ENCODE assay signal across 31 cellular contexts in genomic region chr12:44462729-44463128, GRCh38.
DNase-seq lines count a peak whose midpoint lies in the region; ATAC-seq and TF ChIP-seq lines count a peak whose summit lies in the region.
"Had no signal": no experiment of that assay in that cellular context is flagged by ENCODE, and none has a peak within 500 bp of the region (broad histone marks: within the 10 kb centered on the region; RNA-seq: fewer than 3 reads in every experiment).

No MANE protein-coding gene starts in this region.

- H3K4me3 ChIP-seq in HEK293 (ENCODE audit: low read depth, low read length) (no peak overlapping the region), neural progenitor cell (no peak overlapping the region)
- H3K4me3 ChIP-seq: A549; BLaER1; BLaER1 treated with 17β-estradiol and CSF1 and Interleukin-3, amounts not matched to agents 10 nM and 100 nM had no signal

- H3K27me3 ChIP-seq in neural progenitor cell = no peaks in the 10 kb centered on the region
- H3K27me3 ChIP-seq: BE2C; BLaER1; BLaER1 treated with 17β-estradiol and CSF1 and Interleukin-3, amounts not matched to agents 10 nM and 100 nM had no signal

- CTCF ChIA-PET in HEK293 (lab: Yijun Ruan, JAX) = no interaction called here
- CTCF ChIA-PET in activated naive CD4-positive, alpha-beta T cell treated with anti-CD3 and anti-CD28 coated beads, Interleukin-2, amount 10 ng/mL, durations not matched to agents 7 days and 5 days (lab: Charles Lee) = interaction anchor here (0.6 kb wide), 1 partner anchor 60 kb away, joined by 3 read pairs; no protein-coding TSS in a partner anchor

- TF ChIP-seq CTCF in HEK293 (tag by site-specific recombination; IDR thresholded peaks at IDR 0.05) (no peak), neural progenitor cell (IDR thresholded peaks at IDR 0.05) (no peak)

- peaks cover 16% of the 10 kb centered on the region for H3K36me3 Mint-ChIP-seq in neural progenitor cell
- no peaks in the 10 kb centered on the region for H3K36me3 Mint-ChIP-seq in activated naive CD4-positive, alpha-beta T cell treated with anti-CD3 and anti-CD28 coated beads, Interleukin-2, amount 10 ng/mL, durations not matched to agents 7 days and 5 days
- H3K36me3 Mint-ChIP-seq: CD14-positive monocyte; CD4-positive, alpha-beta memory T cell; CD4-positive, CD25-positive, alpha-beta regulatory T cell; CD8-positive, alpha-beta memory T cell; CD8-positive, alpha-beta T cell had no signal

- no peaks in the 10 kb centered on the region for H4K20me1 ChIP-seq in neural progenitor cell (ENCODE audit: low read depth)
- H4K20me1 ChIP-seq: BLaER1; BLaER1 treated with 17β-estradiol and CSF1 and Interleukin-3, amounts not matched to agents 10 nM and 100 nM had no signal

- DNase-seq in neural progenitor cell (ENCODE audit: low spot score) (no peak), left cardiac atrium (no peak)
- no peak for DNase-seq in activated naive CD4-positive, alpha-beta T cell treated with anti-CD3 and anti-CD28 coated beads, Interleukin-2, amount 10 ng/mL, durations not matched to agents 7 days and 5 days
- DNase-seq: 8988T; ACHN; AML-193; BE2C; C1 segment of cervical spinal cord; Caco-2; Calu3; CD4-positive, alpha-beta memory T cell; CD4-positive, alpha-beta T cell; CD4-positive, CD25-positive, alpha-beta regulatory T cell; CD8-positive, alpha-beta memory T cell; CD8-positive, alpha-beta T cell; COR-L47; DMS 273 treated with DMSO at 0.1 percent for 48 hours; DMS153; DMS53; DMS79; DMS79 treated with DMSO at 0.1 percent for 48 hours; DND-41; EL had no signal

- no peak overlapping the region for H3K9ac ChIP-seq in neural progenitor cell
- H3K9ac ChIP-seq: BLaER1; BLaER1 treated with 17β-estradiol and CSF1 and Interleukin-3, amounts not matched to agents 10 nM and 100 nM had no signal

- H2AFZ ChIP-seq in neural progenitor cell (replicated peaks) = no peak overlapping the region

- H3K36me3 ChIP-seq in HEK293 (ENCODE audit: control insufficient read depth in 2 of 2, insufficient read depth in 1 of 2, low read length in 2 of 2) = no peaks in the 10 kb centered on the region
- peaks cover 6% of the 10 kb centered on the region for H3K36me3 ChIP-seq in neural progenitor cell
- H3K36me3 ChIP-seq: BE2C; BLaER1; BLaER1 treated with 17β-estradiol and CSF1 and Interleukin-3, amounts not matched to agents 10 nM and 100 nM had no signal

- ATAC-seq in left cardiac atrium = no peak
- ATAC-seq: A549; CD8-positive, alpha-beta T cell had no signal

- H3K27me3 Mint-ChIP-seq in neural progenitor cell (ENCODE audit: insufficient read depth, low read depth) = peaks cover 2% of the 10 kb centered on the region
- H3K27me3 Mint-ChIP-seq in activated naive CD4-positive, alpha-beta T cell treated with anti-CD3 and anti-CD28 coated beads, Interleukin-2, amount 10 ng/mL, durations not matched to agents 7 days and 5 days = peaks cover 4% of the 10 kb centered on the region
- H3K27me3 Mint-ChIP-seq: B cell; CD4-positive, alpha-beta T cell; CD8-positive, alpha-beta memory T cell had no signal

- no peak overlapping the region for H3K4me3 Mint-ChIP-seq in neural progenitor cell
- no peak overlapping the region for H3K4me3 Mint-ChIP-seq in activated naive CD4-positive, alpha-beta T cell treated with anti-CD3 and anti-CD28 coated beads, Interleukin-2, amount 10 ng/mL, durations not matched to agents 7 days and 5 days
- H3K4me3 Mint-ChIP-seq: B cell; CD14-positive monocyte; CD4-positive, alpha-beta memory T cell; CD4-positive, alpha-beta T cell; CD4-positive, CD25-positive, alpha-beta regulatory T cell; CD8-positive, alpha-beta memory T cell; CD8-positive, alpha-beta T cell had no signal

- no peak overlapping the region for H3K27ac ChIP-seq in HEK293 (ENCODE audit: extremely low read depth, low read depth, low read length)
- H3K27ac ChIP-seq in neural progenitor cell = no peak overlapping the region
- H3K27ac ChIP-seq: 22Rv1; A549; BLaER1; BLaER1 treated with 17β-estradiol and CSF1 and Interleukin-3, amounts not matched to agents 10 nM and 100 nM; C4-2B had no signal

- peaks cover 16% of the 10 kb centered on the region for H3F3A ChIP-seq in neural progenitor cell (ENCODE audit: low read depth)

- H3K9me3 ChIP-seq in HEK293 (ENCODE audit: control insufficient read depth, insufficient read depth, low read depth, low read length) = no peaks in the 10 kb centered on the region
- no peaks in the 10 kb centered on the region for H3K9me3 ChIP-seq in neural progenitor cell (ENCODE audit: low read depth)
- H3K9me3 ChIP-seq: A549, BE2C, BLaER1, Caco-2 had no signal

- H3K9me3 Mint-ChIP-seq in neural progenitor cell = peaks cover 35% of the 10 kb centered on the region
- H3K9me3 Mint-ChIP-seq in activated naive CD4-positive, alpha-beta T cell treated with anti-CD3 and anti-CD28 coated beads, Interleukin-2, amount 10 ng/mL, durations not matched to agents 7 days and 5 days = no peaks in the 10 kb centered on the region

- no peaks in the 10 kb centered on the region for H3K79me2 ChIP-seq in neural progenitor cell (ENCODE audit: low read depth)

- POLR2A ChIA-PET in HEK293 (lab: Yijun Ruan, JAX) = no interaction called here

- peaks cover 33% of the 10 kb centered on the region for H3K4me1 Mint-ChIP-seq in neural progenitor cell
- H3K4me1 Mint-ChIP-seq in activated naive CD4-positive, alpha-beta T cell treated with anti-CD3 and anti-CD28 coated beads, Interleukin-2, amount 10 ng/mL, durations not matched to agents 7 days and 5 days = no peaks in the 10 kb centered on the region
- H3K4me1 Mint-ChIP-seq: B cell; CD14-positive monocyte; CD4-positive, CD25-positive, alpha-beta regulatory T cell; CD8-positive, alpha-beta memory T cell had no signal

- H3K4me1 ChIP-seq in HEK293 (ENCODE audit: control insufficient read depth, insufficient read depth, low read length) (no peaks in the 10 kb centered on the region), neural progenitor cell (peaks cover 32% of the 10 kb centered on the region)
- H3K4me1 ChIP-seq: A549, BE2C, BLaER1, Caco-2 had no signal

- intact Hi-C loops in left cardiac atrium (cut with DNase I) = loop anchor here in 1 of 2 donors (10.0 kb wide), 1 partner anchor 412 kb away; the partner anchor contains the start of gene NELL2

- H3K4me2 ChIP-seq in neural progenitor cell = no peak overlapping the region
- H3K4me2 ChIP-seq: A549; BLaER1; BLaER1 treated with 17β-estradiol and CSF1 and Interleukin-3, amounts not matched to agents 10 nM and 100 nM had no signal

- H3K27ac Mint-ChIP-seq in neural progenitor cell = peak overlapping the region; percentile 6
- no peak overlapping the region for H3K27ac Mint-ChIP-seq in activated naive CD4-positive, alpha-beta T cell treated with anti-CD3 and anti-CD28 coated beads, Interleukin-2, amount 10 ng/mL, durations not matched to agents 7 days and 5 days
- H3K27ac Mint-ChIP-seq: B cell; CD14-positive monocyte; CD4-positive, alpha-beta memory T cell; CD4-positive, alpha-beta T cell; CD4-positive, CD25-positive, alpha-beta regulatory T cell; CD8-positive, alpha-beta memory T cell; CD8-positive, alpha-beta T cell had no signal

TF ChIP-seq in HEK293, 187 proteins besides CTCF, POLR2A, EP300 and RAD21:
- TF ChIP-seq SP3 (tag by site-specific recombination; IDR thresholded peaks at IDR 0.05) (no peak), ZNF558 (tag by site-specific recombination; IDR thresholded peaks at IDR 0.05) (peak; percentile 94)
TF ChIP-seq in HEK293: peak in this region for 1.
